ENCODE assay signal across 13 cellular contexts in the genomic region with DNA sequence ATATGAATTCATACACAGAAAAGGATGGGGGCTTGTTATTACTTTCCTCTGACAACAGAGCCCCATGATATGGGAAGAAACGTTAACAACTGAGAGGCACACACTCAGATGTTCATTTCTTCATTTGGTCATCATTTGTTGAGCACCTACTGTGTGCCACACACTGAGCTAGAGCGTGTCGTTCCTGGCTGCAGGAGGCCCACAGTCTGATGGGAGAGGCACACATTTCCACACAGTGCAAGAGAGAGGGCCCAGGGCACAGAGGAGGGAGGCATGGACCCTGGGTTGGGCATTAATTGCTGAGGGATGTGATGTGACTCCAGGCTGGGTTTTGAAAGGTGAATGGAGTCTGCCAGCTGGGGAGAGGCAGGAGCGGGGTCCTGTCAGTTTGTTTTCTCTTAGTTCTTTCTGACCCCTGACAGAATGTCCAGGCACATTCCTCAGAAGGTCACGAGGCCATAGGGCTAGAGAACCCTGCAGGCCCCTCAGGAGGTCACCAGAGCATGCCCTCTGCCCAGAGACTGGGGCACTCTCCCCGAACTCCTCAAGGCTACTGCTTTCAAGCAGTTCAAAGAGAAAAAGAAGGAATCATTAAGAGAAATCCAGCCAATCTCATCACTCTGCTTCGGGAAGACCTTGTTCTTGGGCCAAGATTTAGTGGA.
A peak's percentile ranks its signal among the peaks of the same experiment; 100 is the strongest.
DNase-seq lines count a peak whose midpoint lies in the region; ATAC-seq and TF ChIP-seq lines count a peak whose summit lies in the region.
"Had no signal": no experiment of that assay in that cellular context is flagged by ENCODE, and none has a peak within 500 bp of the region (broad histone marks: within the 10 kb centered on the region; RNA-seq: fewer than 3 reads in every experiment).

No MANE protein-coding gene starts in this region.

- no peaks in the 10 kb centered on the region for H3K79me1 ChIP-seq in IMR-90 (ENCODE audit: low read depth in 1 of 2, low read length in 2 of 2)

- H3K36me3 ChIP-seq in BLaER1 (peaks cover 18% of the 10 kb centered on the region; the same call in 1 of the 2 replicates), IMR-90 (ENCODE audit: control insufficient read depth, insufficient read depth, low read length) (peaks cover 2% of the 10 kb centered on the region; the same call in 1 of the 2 replicates), ectodermal cell (ENCODE audit: control insufficient read depth, insufficient read depth, low read length) (peaks cover 7% of the 10 kb centered on the region)

- H3K14ac ChIP-seq in IMR-90 (replicated peaks; ENCODE audit: low read depth, low read length), result no peak overlapping the region

- H3K9me3 Mint-ChIP-seq in nephron progenitor cell, result no peaks in the 10 kb centered on the region
- no peaks in the 10 kb centered on the region for H3K9me3 Mint-ChIP-seq in stimulated activated naive CD8-positive, alpha-beta T cell treated with anti-CD3 and anti-CD28 coated beads, Interleukin-15, amount 100 ng/mL, for 72 hours

- H3K4me1 Mint-ChIP-seq in nephron progenitor cell, result peaks cover 88% of the 10 kb centered on the region
- no peaks in the 10 kb centered on the region for H3K4me1 Mint-ChIP-seq in stimulated activated naive CD8-positive, alpha-beta T cell treated with anti-CD3 and anti-CD28 coated beads, Interleukin-15, amount 100 ng/mL, for 72 hours
- H3K4me1 Mint-ChIP-seq: CD4-positive, CD25-positive, alpha-beta regulatory T cell had no signal

- DNase-seq in IMR-90 (no peak), nephron progenitor cell (peak; percentile 25), activated T-cell treated with anti-CD3 and anti-CD28 coated beads for 4 hours (no peak), NCI-H2081 treated with DMSO at 0.1 percent for 48 hours (lab: John Stamatoyannopoulos, UW) (no peak)
- DNase-seq in stimulated activated naive CD8-positive, alpha-beta T cell treated with anti-CD3 and anti-CD28 coated beads, Interleukin-15, amount 100 ng/mL, for 72 hours, result no peak
- DNase-seq: 8988T; AML-193; CD4-positive, CD25-positive, alpha-beta regulatory T cell; DMS53 had no signal

- H3K4me3 Mint-ChIP-seq in nephron progenitor cell, result no peak overlapping the region
- no peak overlapping the region for H3K4me3 Mint-ChIP-seq in stimulated activated naive CD8-positive, alpha-beta T cell treated with anti-CD3 and anti-CD28 coated beads, Interleukin-15, amount 100 ng/mL, for 72 hours
- H3K4me3 Mint-ChIP-seq: CD4-positive, CD25-positive, alpha-beta regulatory T cell had no signal

- H2AFZ ChIP-seq in IMR-90 (replicated peaks; ENCODE audit: low read length, poor library complexity), result no peak overlapping the region

- H3K27ac ChIP-seq in BLaER1, result no peak overlapping the region; the same call in 1 of the 2 replicates
- no peak overlapping the region for H3K27ac ChIP-seq in IMR-90 (ENCODE audit: insufficient read depth, low read length)
- H3K27ac ChIP-seq in ectodermal cell (ENCODE audit: insufficient read depth, low read depth, low read length, poor library complexity, severe bottlenecking), result peak overlapping the region; percentile 31
- H3K27ac ChIP-seq: BLaER1 treated with 17β-estradiol and CSF1 and Interleukin-3, amounts not matched to agents 10 nM and 100 nM had no signal

- no peak overlapping the region for H2BK120ac ChIP-seq in IMR-90 (ENCODE audit: low read depth, low read length)

- H3K4me2 ChIP-seq in BLaER1 (peak overlapping the region; percentile 62; the same call in 1 of the 2 replicates), IMR-90 (ENCODE audit: low read depth, low read length) (no peak overlapping the region)

- dilution Hi-C loops in IMR-90 (cut with HindIII; ENCODE audit: low sequenced_read_pairs, unreplicated experiment), result no loop called here

- no peak overlapping the region for H3K56ac ChIP-seq in IMR-90 (ENCODE audit: extremely low read depth, insufficient read depth, low read length)

- H3K27me3 ChIP-seq in BLaER1 (no peaks in the 10 kb centered on the region), IMR-90 (ENCODE audit: control insufficient read depth, insufficient read depth, low read length) (no peaks in the 10 kb centered on the region), ectodermal cell (ENCODE audit: control insufficient read depth, insufficient read depth, low read length, poor library complexity, severe bottlenecking) (no peaks in the 10 kb centered on the region)
- H3K27me3 ChIP-seq: BLaER1 treated with 17β-estradiol and CSF1 and Interleukin-3, amounts not matched to agents 10 nM and 100 nM had no signal

- no peak overlapping the region for H2BK15ac ChIP-seq in IMR-90 (ENCODE audit: low read depth, low read length)

- H3K27me3 Mint-ChIP-seq in nephron progenitor cell (ENCODE audit: low read depth, poor library complexity), result no peaks in the 10 kb centered on the region
- H3K27me3 Mint-ChIP-seq in stimulated activated naive CD8-positive, alpha-beta T cell treated with anti-CD3 and anti-CD28 coated beads, Interleukin-15, amount 100 ng/mL, for 72 hours, result no peaks in the 10 kb centered on the region
- H3K27me3 Mint-ChIP-seq: CD4-positive, CD25-positive, alpha-beta regulatory T cell had no signal

- no peak overlapping the region for H4K8ac ChIP-seq in IMR-90 (ENCODE audit: low read depth in 2 of 2, low read length in 2 of 2)

- H2BK20ac ChIP-seq in IMR-90 (ENCODE audit: low read depth, low read length), result no peak overlapping the region

- POLR2A ChIA-PET in IMR-90 (lab: Charles Lee; ENCODE audit: unreplicated experiment), result no interaction called here

- H3K9ac ChIP-seq in BLaER1 (no peak overlapping the region), IMR-90 (ENCODE audit: low read depth, low read length) (no peak overlapping the region)
- H3K9ac ChIP-seq: BLaER1 treated with 17β-estradiol and CSF1 and Interleukin-3, amounts not matched to agents 10 nM and 100 nM had no signal

- TF ChIP-seq POLR2A in IMR-90 (IDR thresholded peaks at IDR 0.05; ENCODE audit: low read depth, low read length), result no peak

- H3K4me1 ChIP-seq in BLaER1 (peaks cover 16% of the 10 kb centered on the region), IMR-90 (ENCODE audit: control insufficient read depth, insufficient read depth, low read length) (peaks cover 5% of the 10 kb centered on the region; the same call in 1 of the 2 replicates), ectodermal cell (ENCODE audit: control insufficient read depth, insufficient read depth, low read length) (peaks cover 51% of the 10 kb centered on the region)

- CTCF ChIA-PET in IMR-90 (lab: Yijun Ruan, JAX), result no interaction called here

- TF ChIP-seq CTCF in IMR-90 (conservative IDR thresholded peaks at IDR 0.05; ENCODE audit: low read depth, low read length), result no peak
- TF ChIP-seq CTCF in nephron progenitor cell (IDR thresholded peaks at IDR 0.05), result no peak

- intact Hi-C loops in IMR-90 (cut with micrococcal nuclease), result no loop called here

- BruUV-seq in IMR-90 (replicated peaks; lab: Mats Ljungman, UMichigan), result no TSS peak

- H4K20me1 ChIP-seq in BLaER1 (no peaks in the 10 kb centered on the region), IMR-90 (ENCODE audit: insufficient read depth, low read length) (no peaks in the 10 kb centered on the region)

- no peak overlapping the region for H3K18ac ChIP-seq in IMR-90 (ENCODE audit: low read depth, low read length)

- ATAC-seq in IMR-90 (ENCODE audit: low read depth) (no peak), HG02571 (IDR thresholded peaks at IDR 0.05; ENCODE audit: unreplicated experiment) (no peak)
- no peak for ATAC-seq in stimulated activated naive CD8-positive, alpha-beta T cell treated with anti-CD3 and anti-CD28 coated beads, Interleukin-15, amount 100 ng/mL, for 72 hours

- peaks cover 27% of the 10 kb centered on the region for H3K36me3 Mint-ChIP-seq in nephron progenitor cell (ENCODE audit: low read depth)
- H3K36me3 Mint-ChIP-seq: CD4-positive, CD25-positive, alpha-beta regulatory T cell had no signal

- in situ Hi-C loops in IMR-90 (cut with MboI; ENCODE audit: low sequenced_read_pairs), result no loop called here

- H3K9me1 ChIP-seq in IMR-90 (ENCODE audit: insufficient read depth, low read length), result no peaks in the 10 kb centered on the region

- peak overlapping the region; percentile 83 for H3K27ac Mint-ChIP-seq in nephron progenitor cell
- H3K27ac Mint-ChIP-seq in stimulated activated naive CD8-positive, alpha-beta T cell treated with anti-CD3 and anti-CD28 coated beads, Interleukin-15, amount 100 ng/mL, for 72 hours, result no peak overlapping the region
- H3K27ac Mint-ChIP-seq: CD4-positive, CD25-positive, alpha-beta regulatory T cell had no signal

- H4K91ac ChIP-seq in IMR-90 (ENCODE audit: insufficient read depth, low read depth, low read length), result no peak overlapping the region

- H4K5ac ChIP-seq in IMR-90 (ENCODE audit: low read depth, low read length), result no peak overlapping the region

- H3K9me3 ChIP-seq in BLaER1 (no peaks in the 10 kb centered on the region), IMR-90 (ENCODE audit: control insufficient read depth, insufficient read depth, low read length) (no peaks in the 10 kb centered on the region), ectodermal cell (ENCODE audit: control insufficient read depth, low read length) (no peaks in the 10 kb centered on the region)

- H2AK5ac ChIP-seq in IMR-90 (ENCODE audit: low read depth, low read length), result peak overlapping the region; percentile 14; the same call in 1 of the 2 replicates

- no peak for TF ChIP-seq RAD21 in IMR-90 (IDR thresholded peaks at IDR 0.05; ENCODE audit: low read length)

- H2BK5ac ChIP-seq in IMR-90 (ENCODE audit: low read depth, low read length, poor library complexity, severe bottlenecking), result no peak overlapping the region

- no peak overlapping the region for H3K4ac ChIP-seq in IMR-90 (ENCODE audit: low read depth, low read length)

- no CpG with 5 or more reads among the region's 7 CpGs for WGBS in IMR-90 (ENCODE audit: extremely low coverage in 2 of 2, insufficient read length in 1 of 2), 2 experiments
- WGBS in ectodermal cell, 2 experiments, result 69 to 73% methylated on average over 7 of the region's 7 CpGs

- H3K23ac ChIP-seq in IMR-90 (ENCODE audit: low read depth, low read length), result no peak overlapping the region

- H3K4me3 ChIP-seq in BLaER1 (no peak overlapping the region), IMR-90 (ENCODE audit: insufficient read depth, low read depth, low read length) (no peak overlapping the region), ectodermal cell (ENCODE audit: insufficient read depth, low read depth, low read length) (no peak overlapping the region)
- H3K4me3 ChIP-seq: BLaER1 treated with 17β-estradiol and CSF1 and Interleukin-3, amounts not matched to agents 10 nM and 100 nM had no signal

- H2AK9ac ChIP-seq in IMR-90 (replicated peaks; ENCODE audit: low read depth, low read length, poor library complexity), result no peak overlapping the region

TF ChIP-seq in IMR-90, 13 proteins besides CTCF, POLR2A, EP300 and RAD21 (continues in another document):
- TF ChIP-seq MAFK (IDR thresholded peaks at IDR 0.05; ENCODE audit: low read depth, low read length), result no peak
- TF ChIP-seq SMC3 (IDR thresholded peaks at IDR 0.05; ENCODE audit: low read depth, low read length), result no peak
- no peak for TF ChIP-seq CEBPB (IDR thresholded peaks at IDR 0.05; ENCODE audit: low read depth, low read length)
- TF ChIP-seq BHLHE40 (IDR thresholded peaks at IDR 0.05; ENCODE audit: low read depth, low read length), result no peak
- no peak for TF ChIP-seq MXI1 (IDR thresholded peaks at IDR 0.05; ENCODE audit: borderline replicate concordance, low read depth, low read length)
- no peak for TF ChIP-seq CHD1 (IDR thresholded peaks at IDR 0.05; ENCODE audit: low read depth, low read length)
